In genomic region chr17:29642171-29642611, GRCh38 we compare ENCODE assay signal across 10 cellular contexts. TPM values are rescaled to one million over a fixed set of nuclear protein-coding genes. Genes with fewer than 3 reads are reported as not detected.
DNase-seq lines count a peak whose midpoint lies in the region; ATAC-seq and TF ChIP-seq lines count a peak whose summit lies in the region.
"Had no signal": no experiment of that assay in that cellular context is flagged by ENCODE, and none has a peak within 500 bp of the region (broad histone marks: within the 10 kb centered on the region; RNA-seq: fewer than 3 reads in every experiment).

No MANE protein-coding gene starts in this region.

- no peak for TF ChIP-seq CTCF in nephron progenitor cell (IDR thresholded peaks at IDR 0.05)

- intact Hi-C loops in CD4-positive, alpha-beta memory T cell (cut with micrococcal nuclease) = no loop called here

- no peaks in the 10 kb centered on the region for H3K79me2 ChIP-seq in Karpas-422 (ENCODE audit: low read length)

- H3K4me1 ChIP-seq in CD4-positive, alpha-beta memory T cell (ENCODE audit: insufficient read depth, low read length) = no peaks in the 10 kb centered on the region
- H3K4me1 ChIP-seq in Karpas-422 (ENCODE audit: low read length) = peaks cover 8% of the 10 kb centered on the region

- CTCF ChIA-PET in CD4-positive, alpha-beta memory T cell (lab: Charles Lee; ENCODE audit: partially characterized antibody) = interaction anchor here (1.0 to 6.8 kb wide), 8 partner anchors 9 to 379 kb away, joined by 3 to 141 read pairs (median 4); no protein-coding TSS in a partner anchor

- POLR2A ChIA-PET in CD4-positive, alpha-beta memory T cell (lab: Charles Lee; ENCODE audit: partially characterized antibody) = interaction anchor here (0.7 to 1.0 kb wide), 2 partner anchors 10 to 15 kb away, joined by 3 to 4 read pairs; no protein-coding TSS in a partner anchor

- no peaks in the 10 kb centered on the region for H4K20me1 ChIP-seq in Karpas-422 (ENCODE audit: insufficient read depth, low read depth, low read length)

- H3K27me3 ChIP-seq in CD4-positive, alpha-beta memory T cell (ENCODE audit: insufficient read depth, low read length) = no peaks in the 10 kb centered on the region
- H3K27me3 ChIP-seq in Karpas-422 (ENCODE audit: low read length) = no peaks in the 10 kb centered on the region

- H3K9ac ChIP-seq in Karpas-422 (ENCODE audit: low read length) = no peak overlapping the region

- H3K36me3 ChIP-seq in CD4-positive, alpha-beta memory T cell (ENCODE audit: insufficient read depth, low read length) = peaks cover 18% of the 10 kb centered on the region
- H3K36me3 ChIP-seq in Karpas-422 (ENCODE audit: insufficient read depth, low read length) = peaks cover 3% of the 10 kb centered on the region; the same call in 1 of the 2 replicates

- no peaks in the 10 kb centered on the region for H3K27me3 Mint-ChIP-seq in CD4-positive, alpha-beta memory T cell
- no peaks in the 10 kb centered on the region for H3K27me3 Mint-ChIP-seq in activated T-helper 17 cell treated with anti-CD3 and anti-CD28 coated beads, Interleukin-2, amount 50 U/mL, for 72 hours
- peaks cover 5% of the 10 kb centered on the region for H3K27me3 Mint-ChIP-seq in nephron progenitor cell (ENCODE audit: low read depth, poor library complexity)

- no peak overlapping the region for H3K4me2 ChIP-seq in Karpas-422 (ENCODE audit: low read depth, low read length, poor library complexity, severe bottlenecking)

- no peak overlapping the region for H3K27ac ChIP-seq in CD4-positive, alpha-beta memory T cell (ENCODE audit: low read depth, low read length)
- peak overlapping the region; percentile 34; the same call in 1 of the 2 replicates for H3K27ac ChIP-seq in Karpas-422 (ENCODE audit: low read length)

- H3K9me2 ChIP-seq in Karpas-422 (replicated peaks; ENCODE audit: insufficient read depth, low read length) = no peaks in the 10 kb centered on the region

- H3K36me3 Mint-ChIP-seq in CD4-positive, alpha-beta memory T cell = peaks cover 9 to 40% of the 10 kb centered on the region in 2 donors
- H3K36me3 Mint-ChIP-seq in activated T-helper 17 cell treated with anti-CD3 and anti-CD28 coated beads, Interleukin-2, amount 50 U/mL, for 72 hours (ENCODE audit: low read depth) = peaks cover 54% of the 10 kb centered on the region
- peaks cover 13% of the 10 kb centered on the region for H3K36me3 Mint-ChIP-seq in nephron progenitor cell (ENCODE audit: low read depth)

- no peak for ATAC-seq in activated T-helper 17 cell treated with anti-CD3 and anti-CD28 coated beads, Interleukin-2, amount 50 U/mL, for 72 hours (replicated peaks)

- H2AFZ ChIP-seq in Karpas-422 (ENCODE audit: low read length) = no peak overlapping the region

- H3K9me3 Mint-ChIP-seq in CD4-positive, alpha-beta memory T cell = no peaks in the 10 kb centered on the region
- H3K9me3 Mint-ChIP-seq in activated T-helper 17 cell treated with anti-CD3 and anti-CD28 coated beads, Interleukin-2, amount 50 U/mL, for 72 hours = no peaks in the 10 kb centered on the region
- no peaks in the 10 kb centered on the region for H3K9me3 Mint-ChIP-seq in nephron progenitor cell

- no peaks in the 10 kb centered on the region for H3K9me3 ChIP-seq in CD4-positive, alpha-beta memory T cell (ENCODE audit: control insufficient read depth in 1 of 2, low read length in 2 of 2)
- no peaks in the 10 kb centered on the region for H3K9me3 ChIP-seq in Karpas-422 (ENCODE audit: low read length)

- H3K27ac Mint-ChIP-seq in CD4-positive, alpha-beta memory T cell = peak overlapping the region; percentile 29 to 80 (median 46)
- H3K27ac Mint-ChIP-seq in activated T-helper 17 cell treated with anti-CD3 and anti-CD28 coated beads, Interleukin-2, amount 50 U/mL, for 72 hours = peak overlapping the region; percentile 73
- H3K27ac Mint-ChIP-seq in nephron progenitor cell = peak overlapping the region; percentile 7

- DNase-seq in CD4-positive, alpha-beta memory T cell = no peak
- no peak for DNase-seq in Karpas-422
- DNase-seq in nephron progenitor cell = peak; percentile 52
- no peak for DNase-seq in effector CD8-positive, alpha-beta T cell (lab: John Stamatoyannopoulos, UW)
- DNase-seq in 8988T = no peak
- DNase-seq in NCI-H1694 (lab: John Stamatoyannopoulos, UW) = no peak
- no peak for DNase-seq in medulla oblongata (ENCODE audit: extremely low spot score)
- DNase-seq: activated gamma-delta T cell treated with Interleukin-2 at 50 U/mL for 16 hours, GF-D8 had no signal

- no peak overlapping the region for H3K4me3 ChIP-seq in CD4-positive, alpha-beta memory T cell (ENCODE audit: low read length in 2 of 2)
- H3K4me3 ChIP-seq in Karpas-422 (ENCODE audit: low read length) = no peak overlapping the region

- H3K4me3 Mint-ChIP-seq in CD4-positive, alpha-beta memory T cell = no peak overlapping the region
- no peak overlapping the region for H3K4me3 Mint-ChIP-seq in activated T-helper 17 cell treated with anti-CD3 and anti-CD28 coated beads, Interleukin-2, amount 50 U/mL, for 72 hours
- peak overlapping the region; percentile 26 for H3K4me3 Mint-ChIP-seq in nephron progenitor cell

- peaks cover 7 to 19% (median 12%) of the 10 kb centered on the region in 4 donors for H3K4me1 Mint-ChIP-seq in CD4-positive, alpha-beta memory T cell
- peaks cover 10% of the 10 kb centered on the region for H3K4me1 Mint-ChIP-seq in activated T-helper 17 cell treated with anti-CD3 and anti-CD28 coated beads, Interleukin-2, amount 50 U/mL, for 72 hours
- peaks cover 72% of the 10 kb centered on the region for H3K4me1 Mint-ChIP-seq in nephron progenitor cell

RNA-seq across cellular contexts. Expression of gene CORO6, which starts 19.5 kb away (rescaled TPM):
- 1 to 10 TPM; 1.6 to 2.2 TPM for total RNA-seq in CD4-positive, alpha-beta memory T cell
- not detected for polyA plus RNA-seq in CD4-positive, alpha-beta memory T cell
- 0.79 and 1.8 TPM in 2 replicates for total RNA-seq in Karpas-422 (2014; rRNA removed; shearing (Covaris generic); ENCODE audit: low replicate concordance)
- total RNA-seq in activated T-helper 17 cell treated with anti-CD3 and anti-CD28 coated beads, Interleukin-2, amount 50 U/mL, for 72 hours = 10 to 100 TPM in 1 of 2 donors, 1 to 10 TPM in 1; 2.5 to 12.0 TPM

RNA-seq across cellular contexts. Expression of gene ANKRD13B, which starts 49.3 kb away (rescaled TPM):
- 1 to 10 TPM; 1.3 to 2.3 TPM for total RNA-seq in CD4-positive, alpha-beta memory T cell
- not detected for polyA plus RNA-seq in CD4-positive, alpha-beta memory T cell
- total RNA-seq in Karpas-422 (2014; rRNA removed; shearing (Covaris generic); ENCODE audit: low replicate concordance) = 3.5 and 10.9 TPM in 2 replicates
- 10 to 100 TPM; 10.4 to 27.7 TPM for total RNA-seq in activated T-helper 17 cell treated with anti-CD3 and anti-CD28 coated beads, Interleukin-2, amount 50 U/mL, for 72 hours

RNA-seq across cellular contexts. Expression of gene GIT1, which starts 52.7 kb away (rescaled TPM):
- 10 to 100 TPM; 78.9 to 82.8 TPM for total RNA-seq in CD4-positive, alpha-beta memory T cell
- polyA plus RNA-seq in CD4-positive, alpha-beta memory T cell = 10 to 100 TPM in 1 of 2 donors, 1 to 10 TPM in 1; 4.2 to 24.9 TPM
- 58.7 and 71.5 TPM in 2 replicates for total RNA-seq in Karpas-422 (2014; rRNA removed; shearing (Covaris generic); ENCODE audit: low replicate concordance)
- total RNA-seq in activated T-helper 17 cell treated with anti-CD3 and anti-CD28 coated beads, Interleukin-2, amount 50 U/mL, for 72 hours = 10 to 100 TPM; 52.4 to 65.7 TPM

Comparison
In these comparisons a context has a peak if more than half of its experiments do, and no peak if none do; other contexts are left out.
1. H3K27ac Mint-ChIP-seq: peak in every context shown above with its lines; median percentile 73 in activated T-helper 17 cell treated with anti-CD3 and anti-CD28 coated beads, Interleukin-2, amount 50 U/mL, for 72 hours; 46 in CD4-positive, alpha-beta memory T cell; 7 in nephron progenitor cell.